ENCODE assay signal across 17 cellular contexts in the genomic region with DNA sequence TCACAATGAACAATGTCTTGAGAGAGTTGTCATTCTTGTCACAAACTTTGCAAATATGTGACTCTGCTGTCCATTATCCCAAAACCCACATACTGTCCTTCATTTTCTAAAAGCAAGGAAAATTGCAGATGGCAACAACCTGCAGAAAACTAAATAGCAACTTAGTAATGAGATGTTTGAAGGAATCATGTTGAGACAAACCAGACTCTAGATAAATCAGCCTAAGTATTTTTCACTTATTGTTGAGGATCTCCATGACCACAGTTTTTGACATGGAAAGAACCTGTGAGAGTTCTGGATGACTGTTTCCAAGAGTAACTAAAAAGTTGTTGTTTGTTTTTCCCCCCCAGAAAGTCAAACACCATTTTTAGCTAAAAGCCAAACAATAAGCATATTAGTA.
DNase-seq lines count a peak whose midpoint lies in the region; ATAC-seq, FAIRE-seq and TF ChIP-seq lines count a peak whose summit lies in the region.
"Had no signal": no experiment of that assay in that cellular context is flagged by ENCODE, and none has a peak within 500 bp of the region (broad histone marks: within the 10 kb centered on the region; RNA-seq: fewer than 3 reads in every experiment).

No MANE protein-coding gene starts in this region.

- DNase-seq in DND-41 (no peak), neural progenitor cell (ENCODE audit: low spot score) (no peak), small intestine (no peak), T-helper 17 cell (no peak), HepG2 (ENCODE audit: low spot score) (no peak)
- DNase-seq: CD8-positive, alpha-beta T cell; COR-L47; GF-D8; HCEC 1CT; HFFc6 had no signal

- H3K79me2 ChIP-seq in DND-41 (ENCODE audit: insufficient read depth, low read length) (no peaks in the 10 kb centered on the region), neural progenitor cell (ENCODE audit: low read depth) (no peaks in the 10 kb centered on the region), HepG2 (ENCODE audit: insufficient read depth, low read length) (no peaks in the 10 kb centered on the region)

- H3K36me3 ChIP-seq in DND-41 (ENCODE audit: insufficient read depth, low read length) (no peaks in the 10 kb centered on the region), neural progenitor cell (no peaks in the 10 kb centered on the region), small intestine (ENCODE audit: control insufficient read depth in 2 of 2, insufficient read depth in 2 of 2, low read length in 2 of 2) (no peaks in the 10 kb centered on the region), HepG2 (replicated peaks in 1 of 2; ENCODE audit: control insufficient read depth in 1 of 2, insufficient read depth in 2 of 2, low read length in 2 of 2) (no peaks in the 10 kb centered on the region)

- ATAC-seq in DND-41 (ENCODE audit: insufficient read depth, low read depth) (no peak), SK-N-SH treated with all-trans-retinoic acid at 6 μM for 48 hours (peak; percentile 24; the same call in 1 of the 3 replicates), T-helper 17 cell (no peak), HepG2 (no peak), HG03196 (IDR thresholded peaks at IDR 0.05; ENCODE audit: unreplicated experiment) (no peak)
- ATAC-seq: CD8-positive, alpha-beta T cell had no signal

- H3K9me3 Mint-ChIP-seq in neural progenitor cell = no peaks in the 10 kb centered on the region
- H3K9me3 Mint-ChIP-seq: HFFc6 had no signal

- no peaks in the 10 kb centered on the region for H3K27me3 Mint-ChIP-seq in neural progenitor cell (ENCODE audit: insufficient read depth, low read depth)
- no peaks in the 10 kb centered on the region for H3K27me3 Mint-ChIP-seq in T-helper 17 cell

- H4K20me1 ChIP-seq in DND-41 (ENCODE audit: insufficient read depth, low read length) = no peaks in the 10 kb centered on the region
- no peaks in the 10 kb centered on the region for H4K20me1 ChIP-seq in neural progenitor cell (ENCODE audit: low read depth)
- H4K20me1 ChIP-seq in HepG2 (ENCODE audit: insufficient read depth, low read length) = no peaks in the 10 kb centered on the region

- H3K4me2 ChIP-seq in DND-41 (ENCODE audit: insufficient read depth, low read length) (no peak overlapping the region), neural progenitor cell (no peak overlapping the region), HepG2 (ENCODE audit: low read depth, low read length) (no peak overlapping the region)

- H3K4me1 Mint-ChIP-seq in neural progenitor cell = peaks cover 29% of the 10 kb centered on the region
- no peaks in the 10 kb centered on the region for H3K4me1 Mint-ChIP-seq in T-helper 17 cell
- H3K4me1 Mint-ChIP-seq: CD14-positive monocyte had no signal

- no peak overlapping the region for H3K9ac ChIP-seq in DND-41 (ENCODE audit: low read depth, low read length)
- H3K9ac ChIP-seq in neural progenitor cell = no peak overlapping the region
- H3K9ac ChIP-seq in HepG2 (ENCODE audit: insufficient read depth, low read depth, low read length) = no peak overlapping the region

- intact Hi-C loops in HepG2 (cut with micrococcal nuclease; ENCODE audit: unreplicated experiment) = no loop called here

- no peak for TF ChIP-seq EP300 in HepG2 (IDR thresholded peaks at IDR 0.05; ENCODE audit: low read depth in 2 of 2, low read length in 2 of 2)
- TF ChIP-seq EP300 in HepG2 (CRISPR knock-in tag; IDR thresholded peaks at IDR 0.05; ENCODE audit: borderline replicate concordance) = no peak

- no peaks in the 10 kb centered on the region for H3F3A ChIP-seq in neural progenitor cell (ENCODE audit: low read depth)

- H3K27ac ChIP-seq in DND-41 (ENCODE audit: low read length) (no peak overlapping the region), neural progenitor cell (no peak overlapping the region), small intestine (ENCODE audit: low read depth in 1 of 2, low read length in 1 of 2) (no peak overlapping the region), HepG2 (ENCODE audit: extremely low read length, insufficient read depth, low read length) (no peak overlapping the region)
- H3K27ac ChIP-seq: 22Rv1 had no signal

- POLR2A ChIA-PET in HepG2 (lab: Yijun Ruan, JAX) = no interaction called here

- H3K9me3 ChIP-seq in DND-41 (ENCODE audit: insufficient read depth, low read length, severe bottlenecking) (no peaks in the 10 kb centered on the region), neural progenitor cell (ENCODE audit: low read depth) (no peaks in the 10 kb centered on the region), small intestine (ENCODE audit: control insufficient read depth, low read depth) (no peaks in the 10 kb centered on the region), T-helper 17 cell (ENCODE audit: control insufficient read depth, low read length, poor library complexity, severe bottlenecking) (no peaks in the 10 kb centered on the region), HepG2 (ENCODE audit: low read length) (no peaks in the 10 kb centered on the region)

- H3K4me1 ChIP-seq in DND-41 (ENCODE audit: insufficient read depth, low read length) (no peaks in the 10 kb centered on the region), neural progenitor cell (no peaks in the 10 kb centered on the region), small intestine (ENCODE audit: control insufficient read depth in 2 of 2, insufficient read depth in 1 of 2, low read depth in 1 of 2, low read length in 1 of 2) (no peaks in the 10 kb centered on the region), HepG2 (ENCODE audit: insufficient read depth, low read length) (no peaks in the 10 kb centered on the region)

- no peak overlapping the region for H3K4me3 Mint-ChIP-seq in neural progenitor cell
- no peak overlapping the region for H3K4me3 Mint-ChIP-seq in T-helper 17 cell
- H3K4me3 Mint-ChIP-seq: CD14-positive monocyte; CD8-positive, alpha-beta T cell; HFFc6 had no signal

- H3K36me3 Mint-ChIP-seq in neural progenitor cell (no peaks in the 10 kb centered on the region), T-helper 17 cell (ENCODE audit: low read depth) (no peaks in the 10 kb centered on the region)
- H3K36me3 Mint-ChIP-seq: CD14-positive monocyte; CD8-positive, alpha-beta T cell had no signal

- H3K4me3 ChIP-seq in DND-41 (ENCODE audit: low read depth in 1 of 2, low read length in 2 of 2) = no peak overlapping the region
- H3K4me3 ChIP-seq in neural progenitor cell = no peak overlapping the region
- no peak overlapping the region for H3K4me3 ChIP-seq in small intestine (ENCODE audit: low read depth in 1 of 2, low read length in 2 of 2)
- no peak overlapping the region for H3K4me3 ChIP-seq in HepG2 (replicated peaks in 1 of 3; ENCODE audit: insufficient read depth in 1 of 3, low read depth in 2 of 3, low read length in 3 of 3)

- TF ChIP-seq CTCF in DND-41 (IDR thresholded peaks at IDR 0.05; ENCODE audit: borderline replicate concordance, extremely low read depth, low read length, poor library complexity, severe bottlenecking) (no peak), neural progenitor cell (IDR thresholded peaks at IDR 0.05) (no peak), HepG2 (CRISPR knock-in tag; IDR thresholded peaks at IDR 0.05) (no peak)

- no TSS peak for BruUV-seq in HepG2 (replicated peaks; lab: Mats Ljungman, UMichigan)

- H3K27ac Mint-ChIP-seq in neural progenitor cell = no peak overlapping the region
- H3K27ac Mint-ChIP-seq in T-helper 17 cell = no peak overlapping the region
- H3K27ac Mint-ChIP-seq: CD14-positive monocyte; CD8-positive, alpha-beta T cell; HFFc6 had no signal

- peak; percentile 44 for FAIRE-seq in small intestine (lab: Jason Lieb, UNC)
- no peak for FAIRE-seq in HepG2 (lab: Jason Lieb, UNC)
- FAIRE-seq: D721Med, GM19239, HTR-8/SVneo had no signal

- H3K27me3 ChIP-seq in DND-41 (ENCODE audit: insufficient read depth, low read length, poor library complexity) (no peaks in the 10 kb centered on the region), neural progenitor cell (no peaks in the 10 kb centered on the region), small intestine (ENCODE audit: control insufficient read depth in 2 of 2, insufficient read depth in 2 of 2, low read length in 2 of 2) (no peaks in the 10 kb centered on the region), HepG2 (ENCODE audit: control insufficient read depth in 1 of 2, insufficient read depth in 2 of 2, low read length in 2 of 2) (no peaks in the 10 kb centered on the region; a peak in 1 of 5 replicates)

- TF ChIP-seq RAD21 in HepG2 (CRISPR knock-in tag; IDR thresholded peaks at IDR 0.05) = no peak

- in situ Hi-C loops in HepG2 (cut with HindIII; ENCODE audit: extremely low pct_ligation_motif_present, low pct_unique_long_range_greater_than_20kb) = no loop called here

- CTCF ChIA-PET in HepG2 (lab: Yijun Ruan, JAX; ENCODE audit: low intra/inter-chr PET ratio, low total read pairs) = no interaction called here

- TF ChIP-seq POLR2A in HepG2 (IDR thresholded peaks at IDR 0.05; ENCODE audit: insufficient read depth in 1 of 2, low read depth in 2 of 2, low read length in 2 of 2) = no peak

- H2AFZ ChIP-seq in DND-41 (ENCODE audit: low read depth, low read length) (0 out of 2 replicates have a peak overlapping the region, but pooled peaks have one; percentile 7), neural progenitor cell (replicated peaks) (peak overlapping the region; percentile 43), HepG2 (ENCODE audit: low read length) (no peak overlapping the region)

TF ChIP-seq in SK-N-SH treated with all-trans-retinoic acid at 6 μM for 48 hours, 23 proteins besides CTCF, POLR2A, EP300 and RAD21 (continues in another document):
- TF ChIP-seq ISL1 (CRISPR knock-in tag; IDR thresholded peaks at IDR 0.05) (peak; percentile 78), ZC3H10 (CRISPR knock-in tag; IDR thresholded peaks at IDR 0.05) (peak; percentile 61; the same call in 1 of the 2 replicates)

TF ChIP-seq in HepG2, 621 proteins besides CTCF, POLR2A, EP300 and RAD21 (continues in another document):
- no peak for TF ChIP-seq ZNF343 (CRISPR knock-in tag; IDR thresholded peaks at IDR 0.05)
